Comparison of ENCODE assay signal across 23 cellular contexts in genomic region chr5:89181546-89181945, GRCh38.
"Had no signal": no experiment of that assay in that cellular context is flagged by ENCODE, and none has a peak within 500 bp of the region (broad histone marks: within the 10 kb centered on the region; RNA-seq: fewer than 3 reads in every experiment).

No MANE protein-coding gene starts in this region.

- H3K9me3 ChIP-seq: left ventricle myocardium inferior, ovary, right atrium auricular region, spleen, tibial nerve, upper lobe of left lung, vagina had no signal

- H3K4me3 ChIP-seq: hepatocyte, left ventricle myocardium inferior, lung, ovary, right atrium auricular region, skin epidermis, spleen, tibial nerve, upper lobe of left lung, vagina had no signal

- H3K27ac ChIP-seq: hepatocyte, left ventricle myocardium inferior, ovary, right atrium auricular region, skin epidermis, spleen, tibial nerve, upper lobe of left lung, vagina had no signal

- H3K36me3 Mint-ChIP-seq: mesothelial cell of epicardium; naive B cell; natural killer cell; stimulated activated effector memory CD8-positive, alpha-beta T cell treated with anti-CD3 and anti-CD28 coated beads, Interleukin-12 subunit alpha, Interleukin-12 subunit beta, amount 100 ng/mL, for 72 hours had no signal

- H3K27ac Mint-ChIP-seq: mesothelial cell of epicardium; natural killer cell; nephron progenitor cell; progenitor cell of endocrine pancreas; stimulated activated effector memory CD8-positive, alpha-beta T cell treated with anti-CD3 and anti-CD28 coated beads, Interleukin-12 subunit alpha, Interleukin-12 subunit beta, amount 100 ng/mL, for 72 hours; stimulated activated naive CD8-positive, alpha-beta T cell treated with anti-CD3 and anti-CD28 coated beads, Interleukin-15, amount 100 ng/mL, for 72 hours had no signal

- H3K27me3 ChIP-seq: hepatocyte, ovary, right atrium auricular region, spleen, tibial nerve, upper lobe of left lung, vagina had no signal

- ATAC-seq: natural killer cell; sciatic nerve; stimulated activated effector memory CD8-positive, alpha-beta T cell treated with anti-CD3 and anti-CD28 coated beads, Interleukin-12 subunit alpha, Interleukin-12 subunit beta, amount 100 ng/mL, for 72 hours; stimulated activated naive CD8-positive, alpha-beta T cell treated with anti-CD3 and anti-CD28 coated beads, Interleukin-15, amount 100 ng/mL, for 72 hours had no signal

- H3K4me2 ChIP-seq: hepatocyte had no signal

- H3K4me3 Mint-ChIP-seq: mesothelial cell of epicardium; naive B cell; natural killer cell; nephron progenitor cell; stimulated activated effector memory CD8-positive, alpha-beta T cell treated with anti-CD3 and anti-CD28 coated beads, Interleukin-12 subunit alpha, Interleukin-12 subunit beta, amount 100 ng/mL, for 72 hours; stimulated activated naive CD8-positive, alpha-beta T cell treated with anti-CD3 and anti-CD28 coated beads, Interleukin-15, amount 100 ng/mL, for 72 hours had no signal

- H3K4me1 Mint-ChIP-seq: mesothelial cell of epicardium; natural killer cell; nephron progenitor cell; stimulated activated effector memory CD8-positive, alpha-beta T cell treated with anti-CD3 and anti-CD28 coated beads, Interleukin-12 subunit alpha, Interleukin-12 subunit beta, amount 100 ng/mL, for 72 hours; stimulated activated naive CD8-positive, alpha-beta T cell treated with anti-CD3 and anti-CD28 coated beads, Interleukin-15, amount 100 ng/mL, for 72 hours had no signal

- H3K79me2 ChIP-seq: hepatocyte had no signal

- H3K27me3 Mint-ChIP-seq: naive B cell, progenitor cell of endocrine pancreas had no signal

- H2AFZ ChIP-seq: hepatocyte had no signal

- H3K4me1 ChIP-seq: left ventricle myocardium inferior, right atrium auricular region, spleen, tibial nerve, upper lobe of left lung, vagina had no signal

- DNase-seq: islet precursor cell; left ventricle myocardium inferior; mesenchymal stem cell; naive B cell; natural killer cell; nephron progenitor cell; ovary; spleen; stimulated activated CD4-positive, alpha-beta T cell treated with anti-CD3 and anti-CD28 coated beads, Interleukin-4, amount 100 ng/mL, for 24 hours; stimulated activated naive CD4-positive, alpha-beta T cell treated with Interleukin-2 at 50 U/mL for 16 hours; stimulated activated naive CD8-positive, alpha-beta T cell treated with anti-CD3 and anti-CD28 coated beads, Interleukin-15, amount 100 ng/mL, for 72 hours; substantia nigra; upper lobe of left lung had no signal

- H3K36me3 ChIP-seq: left ventricle myocardium inferior, ovary, right atrium auricular region, spleen, tibial nerve, upper lobe of left lung, vagina had no signal

- H3K9me3 Mint-ChIP-seq: mesothelial cell of epicardium; natural killer cell; nephron progenitor cell; stimulated activated naive CD8-positive, alpha-beta T cell treated with anti-CD3 and anti-CD28 coated beads, Interleukin-15, amount 100 ng/mL, for 72 hours had no signal
